In genomic region chr12:119181944-119182343, GRCh38 we compare ENCODE assay signal across 15 cellular contexts. TPM values are rescaled to one million over a fixed set of nuclear protein-coding genes. Genes with fewer than 3 reads are reported as not detected.
DNase-seq lines count a peak whose midpoint lies in the region; ATAC-seq and TF ChIP-seq lines count a peak whose summit lies in the region.
"Had no signal": no experiment of that assay in that cellular context is flagged by ENCODE, and none has a peak within 500 bp of the region (broad histone marks: within the 10 kb centered on the region; RNA-seq: fewer than 3 reads in every experiment).

No MANE protein-coding gene starts in this region.

- H3K27me3 ChIP-seq in IMR-90 (ENCODE audit: control insufficient read depth, insufficient read depth, low read length) (no peaks in the 10 kb centered on the region), mesendoderm (ENCODE audit: insufficient read depth, low read length, poor library complexity) (no peaks in the 10 kb centered on the region), stomach smooth muscle (ENCODE audit: control insufficient read depth in 1 of 2, insufficient read depth in 2 of 2, low read length in 2 of 2) (no peaks in the 10 kb centered on the region)
- H3K27me3 ChIP-seq: ovary had no signal

- no peak overlapping the region for H4K8ac ChIP-seq in IMR-90 (ENCODE audit: low read depth in 2 of 2, low read length in 2 of 2)
- no peak overlapping the region for H4K8ac ChIP-seq in mesendoderm (ENCODE audit: low read depth, low read length)

- H3K4me2 ChIP-seq in IMR-90 (ENCODE audit: low read depth, low read length) (no peak overlapping the region), mesendoderm (ENCODE audit: low read length) (no peak overlapping the region)

- no peak overlapping the region for H3K27ac ChIP-seq in IMR-90 (ENCODE audit: insufficient read depth, low read length)
- H3K27ac ChIP-seq in coronary artery = peak overlapping the region; percentile 95 to 97
- peak overlapping the region; percentile 6 for H3K27ac ChIP-seq in mesendoderm (ENCODE audit: low read depth, low read length)
- H3K27ac ChIP-seq in stomach smooth muscle (ENCODE audit: low read length) = peak overlapping the region; percentile 99
- H3K27ac ChIP-seq in RWPE1 = no peak overlapping the region
- H3K27ac ChIP-seq: ovary, WERI-Rb-1 had no signal

- H3K4ac ChIP-seq in IMR-90 (ENCODE audit: low read depth, low read length) (no peak overlapping the region), mesendoderm (ENCODE audit: low read depth, low read length) (no peak overlapping the region)

- POLR2A ChIA-PET in IMR-90 (lab: Charles Lee; ENCODE audit: unreplicated experiment) = interaction anchor here (0.5 kb wide), 1 partner anchor 536 kb away, joined by 3 read pairs; no protein-coding TSS in a partner anchor
- POLR2A ChIA-PET in RWPE1 (lab: Yijun Ruan, JAX; ENCODE audit: low non-redundant PET) = no interaction called here

- H3K36me3 ChIP-seq in IMR-90 (ENCODE audit: control insufficient read depth, insufficient read depth, low read length) = peaks cover 3% of the 10 kb centered on the region
- no peaks in the 10 kb centered on the region for H3K36me3 ChIP-seq in mesendoderm (ENCODE audit: control insufficient read depth, insufficient read depth, low read length)
- H3K36me3 ChIP-seq in stomach smooth muscle (ENCODE audit: control insufficient read depth in 2 of 2, insufficient read depth in 2 of 2, low read length in 2 of 2) = peaks cover 6 to 8% of the 10 kb centered on the region in 2 donors
- H3K36me3 ChIP-seq: ovary, WERI-Rb-1 had no signal

- no peak for TF ChIP-seq CTCF in IMR-90 (conservative IDR thresholded peaks at IDR 0.05; ENCODE audit: low read depth, low read length)
- TF ChIP-seq CTCF in coronary artery (IDR thresholded peaks at IDR 0.05) = no peak
- no peak for TF ChIP-seq CTCF in RWPE1 (conservative IDR thresholded peaks at IDR 0.05; ENCODE audit: low read depth)

- no peak overlapping the region for H2BK120ac ChIP-seq in IMR-90 (ENCODE audit: low read depth, low read length)
- H2BK120ac ChIP-seq in mesendoderm (ENCODE audit: low read depth, low read length) = no peak overlapping the region

- DNase-seq in IMR-90 = no peak
- no peak for DNase-seq in coronary artery (ENCODE audit: low spot score)
- DNase-seq in mesendoderm = no peak
- no peak for DNase-seq in medulla oblongata (ENCODE audit: extremely low spot score)
- DNase-seq in stimulated activated CD4-positive, alpha-beta T cell treated with anti-CD3 and anti-CD28 coated beads, Interleukin-2, amount 100 ng/mL, for 48 hours = no peak
- no peak for DNase-seq in RWPE1 (ENCODE audit: low spot score)
- DNase-seq: DMS53, NCI-H187 treated with DMSO at 0.1 percent for 48 hours, NCI-H526, ovary, WERI-Rb-1 had no signal

- no peak overlapping the region for H2AK9ac ChIP-seq in IMR-90 (replicated peaks; ENCODE audit: low read depth, low read length, poor library complexity)

- 80% methylated on average over 1 of the region's 3 CpGs; no CpG with 5 or more reads in 1 of the 2 experiments for WGBS in IMR-90 (ENCODE audit: extremely low coverage in 2 of 2, insufficient read length in 1 of 2), 2 experiments
- WGBS in mesendoderm (ENCODE audit: extremely low coverage, insufficient coverage, low lambda C conversion rate) = no CpG with 5 or more reads among the region's 3 CpGs

- no peak overlapping the region for H2BK15ac ChIP-seq in IMR-90 (ENCODE audit: low read depth, low read length)
- H2BK15ac ChIP-seq in mesendoderm (replicated peaks; ENCODE audit: low read depth) = no peak overlapping the region

- no peaks in the 10 kb centered on the region for H4K20me1 ChIP-seq in IMR-90 (ENCODE audit: insufficient read depth, low read length)

- H3K9me1 ChIP-seq in IMR-90 (ENCODE audit: insufficient read depth, low read length) = no peaks in the 10 kb centered on the region; the same call in 1 of the 2 replicates

- H2BK5ac ChIP-seq in IMR-90 (ENCODE audit: low read depth, low read length, poor library complexity, severe bottlenecking) (no peak overlapping the region), mesendoderm (ENCODE audit: low read length) (peak overlapping the region; percentile 51)

- H3K4me1 ChIP-seq in IMR-90 (ENCODE audit: control insufficient read depth, insufficient read depth, low read length) = peaks cover 9% of the 10 kb centered on the region
- peaks cover 19% of the 10 kb centered on the region for H3K4me1 ChIP-seq in mesendoderm (ENCODE audit: control insufficient read depth, low read depth, low read length)
- peaks cover 38% of the 10 kb centered on the region for H3K4me1 ChIP-seq in stomach smooth muscle (ENCODE audit: control insufficient read depth, insufficient read depth, low read length)

- no peak overlapping the region for H4K91ac ChIP-seq in IMR-90 (ENCODE audit: insufficient read depth, low read depth, low read length)

- H3K4me3 ChIP-seq in IMR-90 (ENCODE audit: insufficient read depth, low read depth, low read length) = no peak overlapping the region
- peak overlapping the region; percentile 80 for H3K4me3 ChIP-seq in coronary artery
- no peak overlapping the region for H3K4me3 ChIP-seq in mesendoderm (ENCODE audit: low read length)
- peak overlapping the region; percentile 98 to 100 for H3K4me3 ChIP-seq in stomach smooth muscle (ENCODE audit: low read length in 2 of 2)

- H3K56ac ChIP-seq in IMR-90 (ENCODE audit: extremely low read depth, insufficient read depth, low read length) (no peak overlapping the region), mesendoderm (ENCODE audit: low read length) (peak overlapping the region; percentile 63)

- H3K79me2 ChIP-seq in mesendoderm (ENCODE audit: control insufficient read depth, insufficient read depth, low read length) = peaks cover 11% of the 10 kb centered on the region

- H3K9ac ChIP-seq in IMR-90 (ENCODE audit: low read depth, low read length) (no peak overlapping the region), mesendoderm (ENCODE audit: low read length) (no peak overlapping the region), stomach smooth muscle (ENCODE audit: low read length in 2 of 2) (peak overlapping the region; percentile 99 to 100)

- no peak for TF ChIP-seq RAD21 in IMR-90 (IDR thresholded peaks at IDR 0.05; ENCODE audit: low read length)

- CTCF ChIA-PET in IMR-90 (lab: Yijun Ruan, JAX) (interaction anchor here (0.6 to 1.4 kb wide), 2 partner anchors 22 to 26 kb away, joined by 3 read pairs; no protein-coding TSS in a partner anchor), RWPE1 (lab: Yijun Ruan, JAX) (no interaction called here)

- no peak overlapping the region for H2BK20ac ChIP-seq in IMR-90 (ENCODE audit: low read depth, low read length)

- H4K5ac ChIP-seq in IMR-90 (ENCODE audit: low read depth, low read length) (no peak overlapping the region), mesendoderm (ENCODE audit: low read length) (no peak overlapping the region)

- dilution Hi-C loops in IMR-90 (cut with HindIII; ENCODE audit: low sequenced_read_pairs, unreplicated experiment) = no loop called here

- H3K79me1 ChIP-seq in IMR-90 (ENCODE audit: low read depth in 1 of 2, low read length in 2 of 2) (peaks cover 25 to 27% of the 10 kb centered on the region in 2 experiments), mesendoderm (ENCODE audit: low read length) (peaks cover 9% of the 10 kb centered on the region)

- no peak for ATAC-seq in IMR-90 (ENCODE audit: low read depth)
- no peak for ATAC-seq in HG03469 (IDR thresholded peaks at IDR 0.05; ENCODE audit: unreplicated experiment)

- H2AK5ac ChIP-seq in IMR-90 (ENCODE audit: low read depth, low read length) = no peak overlapping the region
- H2AK5ac ChIP-seq in mesendoderm (ENCODE audit: low read length) = peak overlapping the region; percentile 88

- no peak overlapping the region for H2AFZ ChIP-seq in IMR-90 (replicated peaks; ENCODE audit: low read length, poor library complexity)

- H3K9me3 ChIP-seq in IMR-90 (ENCODE audit: control insufficient read depth, insufficient read depth, low read length) (no peaks in the 10 kb centered on the region), stomach smooth muscle (ENCODE audit: control insufficient read depth in 2 of 2, low read length in 2 of 2) (no peaks in the 10 kb centered on the region)
- H3K9me3 ChIP-seq: ovary had no signal

- TF ChIP-seq POLR2A in IMR-90 (IDR thresholded peaks at IDR 0.05; ENCODE audit: low read depth, low read length) = no peak

- in situ Hi-C loops in IMR-90 (cut with MboI; ENCODE audit: low sequenced_read_pairs) = loop anchor here (25.0 kb wide), 1 partner anchor 770 kb away; no protein-coding TSS in a partner anchor

- H3K14ac ChIP-seq in IMR-90 (replicated peaks; ENCODE audit: low read depth, low read length) = no peak overlapping the region

- BruUV-seq in IMR-90 (replicated peaks; lab: Mats Ljungman, UMichigan) = no TSS peak

- H3K18ac ChIP-seq in IMR-90 (ENCODE audit: low read depth, low read length) (no peak overlapping the region), mesendoderm (ENCODE audit: low read length) (no peak overlapping the region)

- no peak overlapping the region for H3K23ac ChIP-seq in IMR-90 (ENCODE audit: low read depth, low read length)
- no peak overlapping the region for H3K23ac ChIP-seq in mesendoderm (ENCODE audit: low read length)

- intact Hi-C loops in IMR-90 (cut with micrococcal nuclease) = loop anchor here (2.0 kb wide), 1 partner anchor 67 kb away; no protein-coding TSS in a partner anchor

TF ChIP-seq in IMR-90, 13 proteins besides CTCF, POLR2A, EP300 and RAD21:
- peak; percentile 60 for TF ChIP-seq RCOR1 (IDR thresholded peaks at IDR 0.05; ENCODE audit: insufficient replicate concordance, low read length)
- no peak for TF ChIP-seq MXI1 (IDR thresholded peaks at IDR 0.05; ENCODE audit: borderline replicate concordance, low read depth, low read length)

RNA-seq across cellular contexts. Expression of gene HSPB8, which starts 3.2 kb away (rescaled TPM):
- 12.8 and 12.9 TPM in 2 replicates for total RNA-seq in IMR-90 (2012; rRNA removed)
- polyA plus RNA-seq in IMR-90 (2012; rRNA removed) = 25.8 and 26.5 TPM in 2 replicates
- polyA plus RNA-seq in IMR-90 (2012; cell fraction: cytosol; rRNA removed) = 20.3 and 36.5 TPM in 2 replicates
- polyA plus RNA-seq in IMR-90 (2012; cell fraction: nucleus; rRNA removed; ENCODE audit: low replicate concordance) = 9.3 and 17.5 TPM in 2 replicates
- 13.5 TPM for polyA plus RNA-seq in mesendoderm (2013, experiment 1 of 2)
- 14.3 TPM for polyA plus RNA-seq in mesendoderm (2013, experiment 2 of 2)
- total RNA-seq: activated T-helper 2 cell treated with anti-CD3 and anti-CD28 coated beads, Interferon-gamma antibody, Interleukin-2, Interleukin-4, amounts not matched to agents 10 μg/mL and 5 μg/mL and 100 μg/mL, durations not matched to agents 14 hours and 24 hours and 36 hours; mononuclear cell had no signal

Comparison
In these comparisons a context has a peak if more than half of its experiments do, and no peak if none do; other contexts are left out.
1. H3K27ac ChIP-seq: peak in coronary artery (2 of 2), mesendoderm (single experiment) and stomach smooth muscle (single experiment); none in IMR-90 (single experiment) and RWPE1 (single experiment).
2. H3K4me3 ChIP-seq: peak in coronary artery (single experiment) and stomach smooth muscle (2 of 2); none in IMR-90 (single experiment) and mesendoderm (single experiment).
3. H3K9ac ChIP-seq: peak in stomach smooth muscle (2 of 2); none in IMR-90 (single experiment) and mesendoderm (single experiment).